Comparison of ENCODE assay signal across 17 cellular contexts in genomic region chr13:77896536-77896935, GRCh38. TPM values are rescaled to one million over a fixed set of nuclear protein-coding genes. Genes with fewer than 3 reads are reported as not detected.
DNase-seq lines count a peak whose midpoint lies in the region; ATAC-seq and TF ChIP-seq lines count a peak whose summit lies in the region.
"Had no signal": no experiment of that assay in that cellular context is flagged by ENCODE, and none has a peak within 500 bp of the region (broad histone marks: within the 10 kb centered on the region; RNA-seq: fewer than 3 reads in every experiment).

No MANE protein-coding gene starts in this region.

- peak overlapping the region; percentile 79 for H3K27ac ChIP-seq in PC-3 (ENCODE audit: low read length)
- peak overlapping the region; percentile 34 for H3K27ac ChIP-seq in fibroblast of lung (ENCODE audit: insufficient read depth, low read length)
- H3K27ac ChIP-seq in foreskin keratinocyte = no peak overlapping the region

- intact Hi-C loops in PC-3 (cut with micrococcal nuclease) = loop anchor here (10.0 kb wide), 1 partner anchor 148 kb away; no protein-coding TSS in a partner anchor

- H3K9me2 ChIP-seq in PC-3 (replicated peaks; ENCODE audit: low read length) = no peaks in the 10 kb centered on the region

- H3K4me3 ChIP-seq in PC-3 (ENCODE audit: low read length) = no peak overlapping the region
- H3K4me3 ChIP-seq in fibroblast of lung (replicated peaks in 1 of 4; ENCODE audit: control extremely low read depth in 1 of 4, insufficient read depth in 1 of 4, low read depth in 3 of 4, low read length in 4 of 4) = no peak overlapping the region

- no peaks in the 10 kb centered on the region for H3K27me3 ChIP-seq in PC-3 (ENCODE audit: low read length)
- no peaks in the 10 kb centered on the region for H3K27me3 ChIP-seq in fibroblast of lung (ENCODE audit: control insufficient read depth, insufficient read depth, low read length)
- H3K27me3 ChIP-seq in foreskin keratinocyte = no peaks in the 10 kb centered on the region

- H4K20me1 ChIP-seq in PC-3 (ENCODE audit: low read length) (no peaks in the 10 kb centered on the region), fibroblast of lung (ENCODE audit: control insufficient read depth, extremely low read depth, insufficient read depth, low read length) (no peaks in the 10 kb centered on the region)

- CTCF ChIA-PET in PC-3 (lab: Charles Lee) = no interaction called here

- H3K36me3 ChIP-seq in PC-3 (ENCODE audit: low read depth, low read length) = no peaks in the 10 kb centered on the region
- H3K36me3 ChIP-seq in fibroblast of lung (ENCODE audit: control insufficient read depth, insufficient read depth, low read length) = no peaks in the 10 kb centered on the region
- H3K36me3 ChIP-seq: BE2C had no signal

- POLR2A ChIA-PET in PC-3 (lab: Charles Lee; ENCODE audit: unreplicated experiment) = no interaction called here

- H3K9ac ChIP-seq in PC-3 (ENCODE audit: low read length) (peak overlapping the region; percentile 58), fibroblast of lung (ENCODE audit: insufficient read depth, low read length) (no peak overlapping the region)

- H3K9me3 ChIP-seq in PC-3 (ENCODE audit: low read length) = no peaks in the 10 kb centered on the region
- no peaks in the 10 kb centered on the region for H3K9me3 ChIP-seq in fibroblast of lung (ENCODE audit: control insufficient read depth, insufficient read depth, low read depth, low read length)
- H3K9me3 ChIP-seq: BE2C had no signal

- no peaks in the 10 kb centered on the region for H3F3A ChIP-seq in PC-3 (ENCODE audit: low read length, unreplicated experiment)

- H3K4me1 ChIP-seq in PC-3 (ENCODE audit: insufficient read depth, low read length) = peaks cover 14% of the 10 kb centered on the region; the same call in 1 of the 2 replicates
- peaks cover 3% of the 10 kb centered on the region for H3K4me1 ChIP-seq in fibroblast of lung (ENCODE audit: control insufficient read depth, extremely low read depth, insufficient read depth, low read length)
- no peaks in the 10 kb centered on the region for H3K4me1 ChIP-seq in foreskin keratinocyte
- H3K4me1 ChIP-seq: BE2C had no signal

- ATAC-seq in PC-3 (peak; percentile 35; the same call in 1 of the 2 replicates), foreskin keratinocyte (no peak), HG03139 (IDR thresholded peaks at IDR 0.05; ENCODE audit: unreplicated experiment) (no peak)

- 0 out of 2 replicates have a peak overlapping the region, but pooled peaks have one; percentile 45 for H2AFZ ChIP-seq in PC-3 (ENCODE audit: low read length)
- peak overlapping the region; percentile 28 for H2AFZ ChIP-seq in fibroblast of lung (ENCODE audit: low read length)

- H3K79me2 ChIP-seq in PC-3 (ENCODE audit: low read length) (no peaks in the 10 kb centered on the region), fibroblast of lung (ENCODE audit: control insufficient read depth, insufficient read depth, low read length) (no peaks in the 10 kb centered on the region)

- no TSS peak for BruUV-seq in PC-3 (replicated peaks; lab: Mats Ljungman, UMichigan)

- H3K4me2 ChIP-seq in PC-3 (ENCODE audit: low read length) (peak overlapping the region; percentile 44), fibroblast of lung (ENCODE audit: extremely low read depth, insufficient read depth, low read length) (peak overlapping the region; percentile 20)

- peak; percentile 36 for DNase-seq in PC-3
- peak; percentile 8 to 87 for DNase-seq in fibroblast of lung (ENCODE audit: low read depth in 2 of 2)
- peak; percentile 51 for DNase-seq in medulla oblongata (ENCODE audit: extremely low spot score)
- peak; percentile 54 for DNase-seq in stromal cell of bone marrow (ENCODE audit: low read depth)
- DNase-seq in cortex of kidney (lab: John Stamatoyannopoulos, UW) = no peak
- DNase-seq in NCI-H526 treated with DMSO at 0.1 percent for 48 hours (lab: John Stamatoyannopoulos, UW) = no peak
- DNase-seq in foreskin keratinocyte = no peak
- DNase-seq: activated naive CD4-positive, alpha-beta T cell treated with Interleukin-2 at 50 U/mL for 16 hours; BE2C; cerebellar nuclear complex; DMS79 treated with DMSO at 0.1 percent for 48 hours; foreskin melanocyte; NCI-H1930; NCI-H774; T1000 had no signal

- TF ChIP-seq CTCF in PC-3 (conservative IDR thresholded peaks at IDR 0.05; ENCODE audit: low read depth, low read length) (no peak), fibroblast of lung (conservative IDR thresholded peaks at IDR 0.05 in 1 of 2, IDR thresholded peaks at IDR 0.05 in 1 of 2; ENCODE audit: low read depth in 1 of 2, low read length in 2 of 2) (no peak), foreskin keratinocyte (conservative IDR thresholded peaks at IDR 0.05) (no peak)

RNA-seq across cellular contexts. Expression of gene EDNRB, which starts 22.1 kb away (rescaled TPM):
- total RNA-seq in PC-3 (2014; rRNA removed) = not detected in 2 replicates
- total RNA-seq in fibroblast of lung = 0.99 and 1.3 TPM in 2 replicates
- polyA plus RNA-seq in fibroblast of lung = 1.1 and 2.6 TPM in 2 replicates
- polyA plus RNA-seq in fibroblast of lung (2012) = 1.1 and 3.0 TPM in 2 replicates
- 2.5 TPM in 1 of 2 replicates, not detected in the other for polyA minus RNA-seq in fibroblast of lung (ENCODE audit: low replicate concordance)
- not detected in 2 replicates for total RNA-seq in foreskin keratinocyte
- not detected in 2 replicates for polyA plus RNA-seq in foreskin keratinocyte
- total RNA-seq: activated CD8-positive, alpha-beta memory T cell treated with anti-CD3 and anti-CD28 coated beads for 36 hours had no signal

Comparison
In these comparisons a context has a peak if more than half of its experiments do, and no peak if none do; other contexts are left out.
1. DNase-seq: peak in PC-3 (single experiment), fibroblast of lung (2 of 2), medulla oblongata (single experiment) and stromal cell of bone marrow (single experiment); none in cortex of kidney (single experiment), NCI-H526 treated with DMSO at 0.1 percent for 48 hours (single experiment) and foreskin keratinocyte (0 of 2).